In genomic region chr7:32495298-32496051, GRCh38 we compare ENCODE assay signal across 1 cellular context.
A peak's percentile ranks its signal among the peaks of the same experiment; 100 is the strongest.
TF ChIP-seq lines count a peak whose summit lies in the region.

Gene AVL9, plus strand, starts transcription at chr7:32495489. Its CDS starts 221 bp downstream, at chr7:32495710.

TF ChIP-seq in HepG2, 621 proteins besides CTCF, POLR2A, EP300 and RAD21 (continued from another document and continues in another):
- TF ChIP-seq MLXIP (CRISPR knock-in tag; IDR thresholded peaks at IDR 0.05; ENCODE audit: borderline replicate concordance) (no peak), KLF9 (CRISPR knock-in tag; IDR thresholded peaks at IDR 0.05; ENCODE audit: low read depth) (no peak; the same call in 1 of the 2 replicates), KMT2A (CRISPR knock-in tag; IDR thresholded peaks at IDR 0.05) (peak; percentile 64; the same call in 1 of the 2 replicates), GATA4 (IDR thresholded peaks at IDR 0.05; ENCODE audit: borderline replicate concordance, low read depth) (no peak), ZFP36L1 (CRISPR knock-in tag; IDR thresholded peaks at IDR 0.05) (no peak), MXD4 (CRISPR knock-in tag; IDR thresholded peaks at IDR 0.05) (peak; percentile 78; the same call in 1 of the 2 replicates), SNRNP70 (IDR thresholded peaks at IDR 0.05; ENCODE audit: low read depth, low read length) (no peak), HMG20A (CRISPR knock-in tag; IDR thresholded peaks at IDR 0.05; ENCODE audit: borderline replicate concordance) (no peak), ZNF841 (CRISPR knock-in tag; IDR thresholded peaks at IDR 0.05; ENCODE audit: borderline replicate concordance) (no peak), MEIS1 (CRISPR knock-in tag; IDR thresholded peaks at IDR 0.05; ENCODE audit: borderline replicate concordance) (peak; percentile 85; the same call in 1 of the 2 replicates), THAP8 (CRISPR knock-in tag; IDR thresholded peaks at IDR 0.05; ENCODE audit: borderline replicate concordance) (peak; percentile 80; the same call in 1 of the 2 replicates), FOXO4 (CRISPR knock-in tag; conservative IDR thresholded peaks at IDR 0.05) (0 out of 2 replicates have a peak, but pooled peaks have one; percentile 94), FOXM1 (CRISPR knock-in tag; IDR thresholded peaks at IDR 0.05) (no peak), FOXC1 (CRISPR knock-in tag; IDR thresholded peaks at IDR 0.05; ENCODE audit: borderline replicate concordance) (peak; percentile 87; the same call in 1 of the 2 replicates), PHF21A (CRISPR knock-in tag; IDR thresholded peaks at IDR 0.05) (no peak; the same call in 1 of the 2 replicates), ZFP36 (IDR thresholded peaks at IDR 0.05; ENCODE audit: borderline replicate concordance, low read depth, low read length, partially characterized antibody) (no peak), ZNF441 (CRISPR knock-in tag; IDR thresholded peaks at IDR 0.05; ENCODE audit: borderline replicate concordance) (no peak), ZC3H4 (CRISPR knock-in tag; IDR thresholded peaks at IDR 0.05; ENCODE audit: borderline replicate concordance) (no peak), ZNF720 (CRISPR knock-in tag; IDR thresholded peaks at IDR 0.05) (no peak), ZSCAN12 (CRISPR knock-in tag; IDR thresholded peaks at IDR 0.05) (no peak), ZNF737 (CRISPR knock-in tag; IDR thresholded peaks at IDR 0.05; ENCODE audit: borderline replicate concordance) (no peak), POLR2G (IDR thresholded peaks at IDR 0.05; ENCODE audit: low read depth, low read length) (peak; percentile 95), SP1 (IDR thresholded peaks at IDR 0.05) (no peak), SP1 (CRISPR knock-in tag; IDR thresholded peaks at IDR 0.05) (peak; percentile 64), ZNF24 (IDR thresholded peaks at IDR 0.05) (no peak), ZFYVE20 (CRISPR knock-in tag; IDR thresholded peaks at IDR 0.05; ENCODE audit: borderline replicate concordance, low read depth) (0 out of 2 replicates have a peak, but pooled peaks have one; percentile 28), HIVEP1 (CRISPR knock-in tag; IDR thresholded peaks at IDR 0.05) (peak; percentile 85), RXRB (CRISPR knock-in tag; IDR thresholded peaks at IDR 0.05; ENCODE audit: borderline replicate concordance) (peak; percentile 54; the same call in 1 of the 2 replicates), ZNF281 (CRISPR knock-in tag; IDR thresholded peaks at IDR 0.05; ENCODE audit: borderline replicate concordance) (peak; percentile 25; the same call in 1 of the 2 replicates), SOX5 (CRISPR knock-in tag; IDR thresholded peaks at IDR 0.05; ENCODE audit: borderline replicate concordance) (peak; percentile 34; the same call in 1 of the 2 replicates), PPARG (CRISPR knock-in tag; conservative IDR thresholded peaks at IDR 0.05) (0 out of 2 replicates have a peak, but pooled peaks have one; percentile 11), ZMYM3 (CRISPR knock-in tag; IDR thresholded peaks at IDR 0.05) (no peak), ZNF513 (CRISPR knock-in tag; conservative IDR thresholded peaks at IDR 0.05) (no peak), FOSL2 (CRISPR knock-in tag; IDR thresholded peaks at IDR 0.05) (no peak; the same call in 1 of the 2 replicates), GPBP1L1 (CRISPR knock-in tag; IDR thresholded peaks at IDR 0.05) (no peak), PATZ1 (CRISPR knock-in tag; IDR thresholded peaks at IDR 0.05) (peak; percentile 96), RBM39 (IDR thresholded peaks at IDR 0.05; ENCODE audit: low read depth, low read length, poor library complexity, severe bottlenecking) (peak; percentile 87), EHMT2 (IDR thresholded peaks at IDR 0.05; ENCODE audit: borderline replicate concordance, low read depth, low read length) (no peak), RARG (CRISPR knock-in tag; IDR thresholded peaks at IDR 0.05; ENCODE audit: low read depth) (no peak), DNMT3B (CRISPR knock-in tag; conservative IDR thresholded peaks at IDR 0.05) (0 out of 2 replicates have a peak, but pooled peaks have one; percentile 20), FOXA1 (IDR thresholded peaks at IDR 0.05) (no peak), FOXA1 (CRISPR knock-in tag; IDR thresholded peaks at IDR 0.05) (no peak), ZNF512B (CRISPR knock-in tag; IDR thresholded peaks at IDR 0.05; ENCODE audit: borderline replicate concordance) (no peak)
